In genomic region chr12:109671482-109671881, GRCh38 we compare ENCODE assay signal across 14 cellular contexts. TPM values are rescaled to one million over a fixed set of nuclear protein-coding genes. Genes with fewer than 3 reads are reported as not detected.
DNase-seq lines count a peak whose midpoint lies in the region; ATAC-seq, FAIRE-seq and TF ChIP-seq lines count a peak whose summit lies in the region.
"Had no signal": no experiment of that assay in that cellular context is flagged by ENCODE, and none has a peak within 500 bp of the region (broad histone marks: within the 10 kb centered on the region; RNA-seq: fewer than 3 reads in every experiment).

No MANE protein-coding gene starts in this region.

- ATAC-seq in PC-3 = peak; percentile 60
- ATAC-seq in effector memory CD8-positive, alpha-beta T cell (replicated peaks) = no peak
- ATAC-seq: HCT116 had no signal

- H3K27me3 ChIP-seq in PC-3 (ENCODE audit: low read length) = peaks cover 15% of the 10 kb centered on the region
- peaks cover 0 to 56% (median 0%) of the 10 kb centered on the region in 7 donors for H3K27me3 ChIP-seq in spleen (replicated peaks in 1 of 7)
- H3K27me3 ChIP-seq: BLaER1 treated with 17β-estradiol and CSF1 and Interleukin-3, amounts not matched to agents 10 nM and 100 nM had no signal

- no peak overlapping the region for H3K27ac Mint-ChIP-seq in effector memory CD8-positive, alpha-beta T cell
- H3K27ac Mint-ChIP-seq: CD4-positive, CD25-positive, alpha-beta regulatory T cell had no signal

- H3K27ac ChIP-seq in PC-3 (ENCODE audit: low read length) (no peak overlapping the region), epithelial cell of prostate (peak overlapping the region; percentile 60), kidney (ENCODE audit: low read depth in 2 of 2, low read length in 2 of 2) (no peak overlapping the region), spleen (no peak overlapping the region)
- H3K27ac ChIP-seq: BLaER1 treated with 17β-estradiol and CSF1 and Interleukin-3, amounts not matched to agents 10 nM and 100 nM; GM23248 had no signal

- H3K79me2 ChIP-seq in PC-3 (ENCODE audit: low read length) = no peaks in the 10 kb centered on the region

- no TSS peak for BruUV-seq in PC-3 (replicated peaks; lab: Mats Ljungman, UMichigan)

- H3K4me1 Mint-ChIP-seq in effector memory CD8-positive, alpha-beta T cell (ENCODE audit: low read depth in 2 of 2) = no peaks in the 10 kb centered on the region
- H3K4me1 Mint-ChIP-seq: CD4-positive, CD25-positive, alpha-beta regulatory T cell had no signal

- H3K4me1 ChIP-seq in PC-3 (ENCODE audit: insufficient read depth, low read length) (peaks cover 18% of the 10 kb centered on the region), kidney (ENCODE audit: control insufficient read depth in 1 of 2, insufficient read depth in 1 of 2, low read depth in 1 of 2, low read length in 2 of 2) (no peaks in the 10 kb centered on the region), spleen (no peaks in the 10 kb centered on the region)
- H3K4me1 ChIP-seq: BLaER1 treated with 17β-estradiol and CSF1 and Interleukin-3, amounts not matched to agents 10 nM and 100 nM had no signal

- TF ChIP-seq POLR2A in spleen (IDR thresholded peaks at IDR 0.05) = no peak

- peaks cover 15 to 61% of the 10 kb centered on the region in 2 donors for H3K27me3 Mint-ChIP-seq in effector memory CD8-positive, alpha-beta T cell

- DNase-seq in PC-3 (peak; percentile 58), epithelial cell of prostate (ENCODE audit: low read depth, low spot score) (no peak), kidney (peak; percentile 19), spleen (peak; percentile 20), HuH-7 (ENCODE audit: low spot score) (no peak)
- DNase-seq in activated T-cell treated with anti-CD3 and anti-CD28 coated beads, Interleukin-2, amount 50 U/mL, for 48 hours = no peak
- DNase-seq in effector memory CD8-positive, alpha-beta T cell = no peak
- DNase-seq: 8988T; CD4-positive, CD25-positive, alpha-beta regulatory T cell; DMS53; GM23248 had no signal

- H3K36me3 ChIP-seq in PC-3 (ENCODE audit: low read depth, low read length) = no peaks in the 10 kb centered on the region
- no peaks in the 10 kb centered on the region for H3K36me3 ChIP-seq in kidney (ENCODE audit: control insufficient read depth in 1 of 2, insufficient read depth in 2 of 2, low read length in 2 of 2)
- no peaks in the 10 kb centered on the region for H3K36me3 ChIP-seq in spleen
- H3K36me3 ChIP-seq: BLaER1 treated with 17β-estradiol and CSF1 and Interleukin-3, amounts not matched to agents 10 nM and 100 nM had no signal

- H3K36me3 Mint-ChIP-seq in effector memory CD8-positive, alpha-beta T cell (ENCODE audit: insufficient read depth) = peaks cover 2% of the 10 kb centered on the region
- H3K36me3 Mint-ChIP-seq: CD4-positive, CD25-positive, alpha-beta regulatory T cell had no signal

- no peak for TF ChIP-seq CTCF in PC-3 (conservative IDR thresholded peaks at IDR 0.05; ENCODE audit: low read depth, low read length)
- TF ChIP-seq CTCF in kidney (IDR thresholded peaks at IDR 0.05; ENCODE audit: borderline replicate concordance, extremely low read depth, insufficient read depth) = no peak
- TF ChIP-seq CTCF in spleen (IDR thresholded peaks at IDR 0.05 in 8 of 11, conservative IDR thresholded peaks at IDR 0.05 in 3 of 11) = no peak

- no peaks in the 10 kb centered on the region for H4K20me1 ChIP-seq in PC-3 (ENCODE audit: low read length)
- H4K20me1 ChIP-seq: BLaER1 treated with 17β-estradiol and CSF1 and Interleukin-3, amounts not matched to agents 10 nM and 100 nM had no signal

- intact Hi-C loops in PC-3 (cut with micrococcal nuclease) (no loop called here), kidney (cut with DNase I) (no loop called here), spleen (cut with DNase I; ENCODE audit: low total_unique reads) (no loop called here)

- H2AFZ ChIP-seq in PC-3 (ENCODE audit: low read length) = no peak overlapping the region
- H2AFZ ChIP-seq: GM23248 had no signal

- no peak for FAIRE-seq in kidney (lab: Jason Lieb, UNC)
- FAIRE-seq: H54 had no signal

- CTCF ChIA-PET in PC-3 (lab: Charles Lee) = no interaction called here

- H3K9ac ChIP-seq in PC-3 (ENCODE audit: low read length) (no peak overlapping the region), kidney (ENCODE audit: low read length in 2 of 2) (no peak overlapping the region)
- H3K9ac ChIP-seq: BLaER1 treated with 17β-estradiol and CSF1 and Interleukin-3, amounts not matched to agents 10 nM and 100 nM; GM23248 had no signal

- H3K9me3 ChIP-seq in PC-3 (ENCODE audit: low read length) = no peaks in the 10 kb centered on the region
- H3K9me3 ChIP-seq in kidney (ENCODE audit: control insufficient read depth in 1 of 2, low read length in 2 of 2) = no peaks in the 10 kb centered on the region
- H3K9me3 ChIP-seq in spleen = peaks cover 0 to 10% (median 0%) of the 10 kb centered on the region in 8 donors

- POLR2A ChIA-PET in PC-3 (lab: Charles Lee; ENCODE audit: unreplicated experiment) = interaction anchor here (0.6 kb wide), 1 partner anchor 83 kb away, joined by 8 read pairs; no protein-coding TSS in a partner anchor

- H3K4me3 Mint-ChIP-seq in effector memory CD8-positive, alpha-beta T cell = no peak overlapping the region
- H3K4me3 Mint-ChIP-seq: CD4-positive, CD25-positive, alpha-beta regulatory T cell had no signal

- H3K4me3 ChIP-seq in PC-3 (ENCODE audit: low read length) = no peak overlapping the region
- H3K4me3 ChIP-seq in kidney (ENCODE audit: low read length in 2 of 2) = no peak overlapping the region
- no peak overlapping the region for H3K4me3 ChIP-seq in spleen
- H3K4me3 ChIP-seq: BLaER1 treated with 17β-estradiol and CSF1 and Interleukin-3, amounts not matched to agents 10 nM and 100 nM; GM23248 had no signal

- peak overlapping the region; percentile 17; the same call in 1 of the 2 replicates for H3K4me2 ChIP-seq in PC-3 (ENCODE audit: low read length)
- H3K4me2 ChIP-seq: BLaER1 treated with 17β-estradiol and CSF1 and Interleukin-3, amounts not matched to agents 10 nM and 100 nM had no signal

- H3K9me2 ChIP-seq in PC-3 (replicated peaks; ENCODE audit: low read length) = no peaks in the 10 kb centered on the region

- H3K9me3 Mint-ChIP-seq in effector memory CD8-positive, alpha-beta T cell = no peaks in the 10 kb centered on the region

- WGBS in spleen, 5 donors = 65 to 77% (median 70%) methylated on average over 3 of the region's 3 CpGs

- H3F3A ChIP-seq in PC-3 (ENCODE audit: low read length, unreplicated experiment) = no peaks in the 10 kb centered on the region

RNA-seq across cellular contexts. Expression of gene FAM222A, which starts 42.1 kb away (rescaled TPM):
- total RNA-seq in PC-3 (2014; rRNA removed) = 11.7 and 15.3 TPM in 2 replicates
- 3.7 TPM for total RNA-seq in kidney
- 12.5 TPM for polyA plus RNA-seq in kidney (ENCODE audit: insufficient read depth, low read depth, low replicate concordance)
- 10 to 100 TPM; 13.9 to 30.7 (median 21.5) TPM for total RNA-seq in spleen
- 1 to 10 TPM; 1.3 to 5.2 (median 2.1) TPM for polyA plus RNA-seq in spleen
- polyA plus RNA-seq: GM23248 had no signal

Comparison
In these comparisons a context has a peak if more than half of its experiments do, and no peak if none do; other contexts are left out.
1. DNase-seq: peak in PC-3 (single experiment), kidney (single experiment) and spleen (single experiment); none in epithelial cell of prostate (single experiment), activated T-cell treated with anti-CD3 and anti-CD28 coated beads, Interleukin-2, amount 50 U/mL, for 48 hours (0 of 2), HuH-7 (single experiment) and effector memory CD8-positive, alpha-beta T cell (0 of 3).